In genomic region chr7:103074519-103075336, GRCh38 we compare ENCODE assay signal across 1 cellular context.
TF ChIP-seq lines count a peak whose summit lies in the region.

TSS of gene ARMC10 (plus strand) at chr7:103075140. CDS start at chr7:103075273, 133 bp downstream.
TSS of gene FBXL13 (minus strand) at chr7:103074796.

TF ChIP-seq in HepG2, 621 proteins besides CTCF, POLR2A, EP300 and RAD21 (continued from another document and continues in another):
- TF ChIP-seq AKNA (CRISPR knock-in tag; IDR thresholded peaks at IDR 0.05; ENCODE audit: borderline replicate concordance): no peak
- peak; percentile 87 for TF ChIP-seq ZFX (CRISPR knock-in tag; IDR thresholded peaks at IDR 0.05; ENCODE audit: low read depth)
- peak; percentile 91 for TF ChIP-seq BORCS8-MEF2B (CRISPR knock-in tag; IDR thresholded peaks at IDR 0.05)
- TF ChIP-seq NCOR1 (IDR thresholded peaks at IDR 0.05; ENCODE audit: borderline replicate concordance, low read length): no peak
- no peak for TF ChIP-seq FUBP1 (CRISPR knock-in tag; IDR thresholded peaks at IDR 0.05; ENCODE audit: borderline replicate concordance)
- TF ChIP-seq ZC3H13 (CRISPR knock-in tag; IDR thresholded peaks at IDR 0.05): peak; percentile 58
- no peak for TF ChIP-seq HMGA1 (CRISPR knock-in tag; conservative IDR thresholded peaks at IDR 0.05)
- TF ChIP-seq MYNN (CRISPR knock-in tag; IDR thresholded peaks at IDR 0.05; ENCODE audit: low read depth): no peak
- peak; percentile 84 for TF ChIP-seq ZFY (CRISPR knock-in tag; IDR thresholded peaks at IDR 0.05)
- no peak for TF ChIP-seq ZNF746 (CRISPR knock-in tag; IDR thresholded peaks at IDR 0.05)
- peak; percentile 85 for TF ChIP-seq SKI (IDR thresholded peaks at IDR 0.05; ENCODE audit: partially characterized antibody)
- peak; percentile 69 for TF ChIP-seq ZBTB10 (CRISPR knock-in tag; IDR thresholded peaks at IDR 0.05; ENCODE audit: borderline replicate concordance)
- no peak for TF ChIP-seq ZFYVE20 (CRISPR knock-in tag; IDR thresholded peaks at IDR 0.05; ENCODE audit: borderline replicate concordance, low read depth)
- no peak for TF ChIP-seq ZNF597 (CRISPR knock-in tag; IDR thresholded peaks at IDR 0.05)
- TF ChIP-seq SP1 (IDR thresholded peaks at IDR 0.05): no peak
- peak; percentile 94 for TF ChIP-seq SP1 (CRISPR knock-in tag; IDR thresholded peaks at IDR 0.05)
- no peak for TF ChIP-seq ZNF33B (CRISPR knock-in tag; IDR thresholded peaks at IDR 0.05)
- TF ChIP-seq MIER3 (CRISPR knock-in tag; IDR thresholded peaks at IDR 0.05; ENCODE audit: borderline replicate concordance): peak; percentile 37; the same call in 1 of the 2 replicates
- no peak for TF ChIP-seq ZFP82 (CRISPR knock-in tag; IDR thresholded peaks at IDR 0.05; ENCODE audit: borderline replicate concordance)
- peak; percentile 25; the same call in 1 of the 2 replicates for TF ChIP-seq ZNF614 (CRISPR knock-in tag; IDR thresholded peaks at IDR 0.05; ENCODE audit: borderline replicate concordance)
- peak; percentile 6; the same call in 1 of the 2 replicates for TF ChIP-seq CBFB (CRISPR knock-in tag; IDR thresholded peaks at IDR 0.05)
- TF ChIP-seq HMGXB3 (CRISPR knock-in tag; IDR thresholded peaks at IDR 0.05; ENCODE audit: borderline replicate concordance): no peak
- TF ChIP-seq RNF2 (conservative IDR thresholded peaks at IDR 0.05; ENCODE audit: low read depth): peak; percentile 84
- TF ChIP-seq KLF12 (CRISPR knock-in tag; IDR thresholded peaks at IDR 0.05; ENCODE audit: borderline replicate concordance): peak; percentile 90
- TF ChIP-seq MLLT10 (CRISPR knock-in tag; IDR thresholded peaks at IDR 0.05): no peak
- peak; percentile 90 for TF ChIP-seq HDAC1 (CRISPR knock-in tag; IDR thresholded peaks at IDR 0.05)
- 0 out of 2 replicates have a peak, but pooled peaks have one; percentile 64 for TF ChIP-seq CSRNP2 (CRISPR knock-in tag; conservative IDR thresholded peaks at IDR 0.05; ENCODE audit: low read depth)
- peak; percentile 49; the same call in 1 of the 2 replicates for TF ChIP-seq ZNF704 (CRISPR knock-in tag; IDR thresholded peaks at IDR 0.05; ENCODE audit: borderline replicate concordance)
- TF ChIP-seq HNRNPL (IDR thresholded peaks at IDR 0.05; ENCODE audit: low read depth, low read length): no peak
- peak; percentile 72 for TF ChIP-seq YEATS4 (CRISPR knock-in tag; IDR thresholded peaks at IDR 0.05; ENCODE audit: borderline replicate concordance)
- peak; percentile 72 for TF ChIP-seq ELF3 (CRISPR knock-in tag; IDR thresholded peaks at IDR 0.05)
- no peak; the same call in 1 of the 2 replicates for TF ChIP-seq ZFP91 (CRISPR knock-in tag; IDR thresholded peaks at IDR 0.05; ENCODE audit: borderline replicate concordance)
- peak; percentile 66 for TF ChIP-seq DMAP1 (CRISPR knock-in tag; IDR thresholded peaks at IDR 0.05)
- TF ChIP-seq ZNF639 (CRISPR knock-in tag; conservative IDR thresholded peaks at IDR 0.05): peak; percentile 98
- TF ChIP-seq ZNF619 (CRISPR knock-in tag; IDR thresholded peaks at IDR 0.05): no peak; the same call in 1 of the 2 replicates
- no peak for TF ChIP-seq MAFG (CRISPR knock-in tag; IDR thresholded peaks at IDR 0.05)
- peak; percentile 66; the same call in 1 of the 2 replicates for TF ChIP-seq SMAD1 (CRISPR knock-in tag; IDR thresholded peaks at IDR 0.05; ENCODE audit: borderline replicate concordance, low read depth)
- TF ChIP-seq POGZ (CRISPR knock-in tag; IDR thresholded peaks at IDR 0.05): no peak
- peak; percentile 47; the same call in 1 of the 2 replicates for TF ChIP-seq SP2 (CRISPR knock-in tag; IDR thresholded peaks at IDR 0.05)
- peak; percentile 79 for TF ChIP-seq SALL1 (CRISPR knock-in tag; IDR thresholded peaks at IDR 0.05)
- no peak for TF ChIP-seq HES4 (CRISPR knock-in tag; IDR thresholded peaks at IDR 0.05; ENCODE audit: borderline replicate concordance)
